20 cellular contexts compared by ENCODE assay signal in the genomic region with DNA sequence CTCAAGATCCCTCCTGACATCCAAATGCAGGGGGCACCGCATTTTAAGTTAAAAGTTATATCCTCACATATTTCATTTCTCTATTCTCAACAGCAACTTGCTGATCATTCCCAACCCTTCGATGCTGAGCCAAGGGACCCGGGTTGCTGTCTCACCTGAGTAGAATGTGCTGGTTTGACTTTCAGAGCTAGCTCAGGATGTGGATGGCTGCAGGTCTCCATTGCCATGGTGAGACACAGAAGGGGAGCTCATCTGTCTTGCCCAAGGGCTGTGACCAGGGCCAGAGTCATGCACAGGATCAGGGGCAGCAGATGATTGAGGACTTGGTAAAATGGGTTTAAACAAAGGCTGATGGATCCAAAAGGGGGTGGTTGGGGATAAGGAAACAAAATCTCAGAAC.
"Had no signal": no experiment of that assay in that cellular context is flagged by ENCODE, and none has a peak within 500 bp of the region (broad histone marks: within the 10 kb centered on the region; RNA-seq: fewer than 3 reads in every experiment).

No MANE protein-coding gene starts in this region.

- DNase-seq: naive thymus-derived CD8-positive, alpha-beta T cell; nephron progenitor cell; nucleus accumbens; pancreas; psoas muscle; right cardiac atrium; right lobe of liver; spleen; stimulated activated CD4-positive, alpha-beta T cell treated with anti-CD3 and anti-CD28 coated beads, Interleukin-12 subunit alpha, Interleukin-12 subunit beta, amount 100 ng/mL, for 4 hours; stimulated activated CD4-positive, alpha-beta T cell treated with anti-CD3 and anti-CD28 coated beads, Interleukin-1b, Interleukin-23, amount 100 ng/mL, for 48 hours; stimulated activated CD4-positive, alpha-beta T cell treated with anti-CD3 and anti-CD28 coated beads, Interleukin-4, amount 100 ng/mL, for 1 hour; stimulated activated CD4-positive, alpha-beta T cell treated with anti-CD3 and anti-CD28 coated beads, Interleukin-4, amount 100 ng/mL, for 4 hours; stimulated activated CD8-positive, alpha-beta memory T cell treated with anti-CD3 and anti-CD28 coated beads, Interleukin-4, amount 100 ng/mL, for 48 hours; stimulated activated naive CD4-positive, alpha-beta T cell; stimulated activated naive CD8-positive, alpha-beta T cell treated with anti-CD3 and anti-CD28 coated beads, Interleukin-15, amount 100 ng/mL, for 72 hours; stimulated activated naive CD8-positive, alpha-beta T cell treated with anti-CD3 and anti-CD28 coated beads, Interleukin-15, Interleukin-2, amounts not matched to agents 100 U/mL and 50 U/mL, for 24 hours; substantia nigra; testis; transverse colon; upper lobe of left lung had no signal
